Comparison of ENCODE assay signal across 17 cellular contexts in the genomic region with DNA sequence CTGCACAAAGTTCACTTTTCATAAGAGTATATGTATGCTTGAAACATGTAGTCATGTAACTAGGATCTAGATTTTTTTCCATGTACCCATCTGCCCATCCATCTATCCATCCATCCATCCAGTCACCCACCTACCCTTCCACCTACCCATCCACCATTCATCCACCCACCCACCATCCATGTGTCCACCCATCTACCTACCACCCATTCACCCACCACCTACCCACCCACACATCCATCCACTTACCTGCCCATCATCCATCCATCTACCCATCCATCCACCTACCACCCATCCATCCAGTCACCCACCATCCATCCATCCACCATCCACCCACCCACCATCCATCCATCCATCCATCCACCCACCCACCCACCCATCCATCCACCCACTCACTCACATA.
DNase-seq lines count a peak whose midpoint lies in the region; ATAC-seq and TF ChIP-seq lines count a peak whose summit lies in the region.
"Had no signal": no experiment of that assay in that cellular context is flagged by ENCODE, and none has a peak within 500 bp of the region (broad histone marks: within the 10 kb centered on the region; RNA-seq: fewer than 3 reads in every experiment).

No MANE protein-coding gene starts in this region.

- in situ Hi-C loops in IMR-90 (cut with MboI; ENCODE audit: low sequenced_read_pairs): no loop called here

- no peak for TF ChIP-seq RAD21 in IMR-90 (IDR thresholded peaks at IDR 0.05; ENCODE audit: low read length)

- H3K27me3 ChIP-seq in IMR-90 (ENCODE audit: control insufficient read depth, insufficient read depth, low read length) (peaks cover 5% of the 10 kb centered on the region), RWPE2 (ENCODE audit: insufficient read depth, poor library complexity, severe bottlenecking) (no peaks in the 10 kb centered on the region)
- H3K27me3 ChIP-seq: BLaER1 treated with 17β-estradiol and CSF1 and Interleukin-3, amounts not matched to agents 10 nM and 100 nM had no signal

- no peaks in the 10 kb centered on the region for H4K20me1 ChIP-seq in IMR-90 (ENCODE audit: insufficient read depth, low read length)
- H4K20me1 ChIP-seq: BLaER1 treated with 17β-estradiol and CSF1 and Interleukin-3, amounts not matched to agents 10 nM and 100 nM had no signal

- intact Hi-C loops in IMR-90 (cut with micrococcal nuclease) (no loop called here), posterior vena cava (cut with DNase I) (no loop called here)

- H3K9me1 ChIP-seq in IMR-90 (ENCODE audit: insufficient read depth, low read length): no peaks in the 10 kb centered on the region

- ATAC-seq in IMR-90 (ENCODE audit: low read depth) (no peak), RWPE2 (ENCODE audit: low read depth) (no peak), HG03159 (IDR thresholded peaks at IDR 0.05; ENCODE audit: unreplicated experiment) (no peak)
- ATAC-seq: CD8-positive, alpha-beta T cell had no signal

- H3K4me3 ChIP-seq in IMR-90 (ENCODE audit: insufficient read depth, low read depth, low read length) (no peak overlapping the region), RWPE2 (ENCODE audit: severe bottlenecking) (no peak overlapping the region)
- H3K4me3 ChIP-seq: BLaER1 treated with 17β-estradiol and CSF1 and Interleukin-3, amounts not matched to agents 10 nM and 100 nM had no signal

- H3K79me1 ChIP-seq in IMR-90 (ENCODE audit: low read depth in 1 of 2, low read length in 2 of 2): no peaks in the 10 kb centered on the region

- H2AK9ac ChIP-seq in IMR-90 (replicated peaks; ENCODE audit: low read depth, low read length, poor library complexity): no peak overlapping the region

- H3K4me1 ChIP-seq in IMR-90 (ENCODE audit: control insufficient read depth, insufficient read depth, low read length) (peaks cover 3% of the 10 kb centered on the region), RWPE2 (ENCODE audit: insufficient read depth, poor library complexity, severe bottlenecking) (peaks cover 11% of the 10 kb centered on the region)
- H3K4me1 ChIP-seq: BLaER1 treated with 17β-estradiol and CSF1 and Interleukin-3, amounts not matched to agents 10 nM and 100 nM; Caco-2 had no signal

- H3K18ac ChIP-seq in IMR-90 (ENCODE audit: low read depth, low read length): no peak overlapping the region

- H3K9me3 ChIP-seq in IMR-90 (ENCODE audit: control insufficient read depth, insufficient read depth, low read length) (peaks cover 20% of the 10 kb centered on the region), RWPE2 (ENCODE audit: severe bottlenecking) (no peaks in the 10 kb centered on the region)

- dilution Hi-C loops in IMR-90 (cut with HindIII; ENCODE audit: low sequenced_read_pairs, unreplicated experiment): no loop called here

- H3K27ac ChIP-seq in IMR-90 (ENCODE audit: insufficient read depth, low read length) (no peak overlapping the region), RWPE2 (ENCODE audit: poor library complexity, severe bottlenecking) (peak overlapping the region; percentile 58)
- H3K27ac ChIP-seq: BLaER1 treated with 17β-estradiol and CSF1 and Interleukin-3, amounts not matched to agents 10 nM and 100 nM; C4-2B had no signal

- no peak overlapping the region for H4K5ac ChIP-seq in IMR-90 (ENCODE audit: low read depth, low read length)

- no peak overlapping the region for H3K56ac ChIP-seq in IMR-90 (ENCODE audit: extremely low read depth, insufficient read depth, low read length)

- no peak for TF ChIP-seq CTCF in IMR-90 (conservative IDR thresholded peaks at IDR 0.05; ENCODE audit: low read depth, low read length)
- no peak for TF ChIP-seq CTCF in RWPE2 (IDR thresholded peaks at IDR 0.05; ENCODE audit: poor library complexity, severe bottlenecking)

- no peak overlapping the region for H2AK5ac ChIP-seq in IMR-90 (ENCODE audit: low read depth, low read length)

- H3K14ac ChIP-seq in IMR-90 (replicated peaks; ENCODE audit: low read depth, low read length): no peak overlapping the region

- H2BK20ac ChIP-seq in IMR-90 (ENCODE audit: low read depth, low read length): no peak overlapping the region

- no peak overlapping the region for H3K4me2 ChIP-seq in IMR-90 (ENCODE audit: low read depth, low read length)
- H3K4me2 ChIP-seq: BLaER1 treated with 17β-estradiol and CSF1 and Interleukin-3, amounts not matched to agents 10 nM and 100 nM had no signal

- no peak overlapping the region for H4K91ac ChIP-seq in IMR-90 (ENCODE audit: insufficient read depth, low read depth, low read length)

- H4K8ac ChIP-seq in IMR-90 (ENCODE audit: low read depth in 2 of 2, low read length in 2 of 2): no peak overlapping the region

- no peaks in the 10 kb centered on the region for H3K36me3 ChIP-seq in IMR-90 (ENCODE audit: control insufficient read depth, insufficient read depth, low read length)
- no peaks in the 10 kb centered on the region for H3K36me3 ChIP-seq in RWPE2 (ENCODE audit: low read depth)

- POLR2A ChIA-PET in IMR-90 (lab: Charles Lee; ENCODE audit: unreplicated experiment): no interaction called here

- BruUV-seq in IMR-90 (replicated peaks; lab: Mats Ljungman, UMichigan): no TSS peak

- no peak overlapping the region for H2AFZ ChIP-seq in IMR-90 (replicated peaks; ENCODE audit: low read length, poor library complexity)

- no peak overlapping the region for H3K9ac ChIP-seq in IMR-90 (ENCODE audit: low read depth, low read length)
- H3K9ac ChIP-seq: BLaER1 treated with 17β-estradiol and CSF1 and Interleukin-3, amounts not matched to agents 10 nM and 100 nM had no signal

- H3K4ac ChIP-seq in IMR-90 (ENCODE audit: low read depth, low read length): no peak overlapping the region

- H2BK5ac ChIP-seq in IMR-90 (ENCODE audit: low read depth, low read length, poor library complexity, severe bottlenecking): peak overlapping the region; percentile 23

- no peak overlapping the region for H2BK120ac ChIP-seq in IMR-90 (ENCODE audit: low read depth, low read length)

- no peak overlapping the region for H2BK15ac ChIP-seq in IMR-90 (ENCODE audit: low read depth, low read length)

- CTCF ChIA-PET in IMR-90 (lab: Yijun Ruan, JAX): no interaction called here

- TF ChIP-seq POLR2A in IMR-90 (IDR thresholded peaks at IDR 0.05; ENCODE audit: low read depth, low read length): no peak

- no peak for DNase-seq in IMR-90
- no peak for DNase-seq in RWPE2 (ENCODE audit: low spot score)
- DNase-seq in posterior vena cava (ENCODE audit: low spot score): peak; percentile 2
- DNase-seq in HK-2 (ENCODE audit: unreplicated experiment): no peak
- no peak for DNase-seq in AG08396 (ENCODE audit: low spot score)
- DNase-seq: 8988T; ACHN; AML-193; Caco-2; Calu3; CD4-positive, alpha-beta T cell; CD8-positive, alpha-beta T cell; DMS79 treated with DMSO at 0.1 percent for 48 hours; GF-D8 had no signal

- no peak overlapping the region for H3K23ac ChIP-seq in IMR-90 (ENCODE audit: low read depth, low read length)

TF ChIP-seq in IMR-90, 13 proteins besides CTCF, POLR2A, EP300 and RAD21:
- TF ChIP-seq, protein P1, sequence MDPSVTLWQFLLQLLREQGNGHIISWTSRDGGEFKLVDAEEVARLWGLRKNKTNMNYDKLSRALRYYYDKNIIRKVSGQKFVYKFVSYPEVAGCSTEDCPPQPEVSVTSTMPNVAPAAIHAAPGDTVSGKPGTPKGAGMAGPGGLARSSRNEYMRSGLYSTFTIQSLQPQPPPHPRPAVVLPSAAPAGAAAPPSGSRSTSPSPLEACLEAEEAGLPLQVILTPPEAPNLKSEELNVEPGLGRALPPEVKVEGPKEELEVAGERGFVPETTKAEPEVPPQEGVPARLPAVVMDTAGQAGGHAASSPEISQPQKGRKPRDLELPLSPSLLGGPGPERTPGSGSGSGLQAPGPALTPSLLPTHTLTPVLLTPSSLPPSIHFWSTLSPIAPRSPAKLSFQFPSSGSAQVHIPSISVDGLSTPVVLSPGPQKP (IDR thresholded peaks at IDR 0.05; ENCODE audit: borderline replicate concordance, low read depth, low read length): no peak
- no peak for TF ChIP-seq FOS (IDR thresholded peaks at IDR 0.05; ENCODE audit: low read depth, low read length)
- TF ChIP-seq CEBPB (IDR thresholded peaks at IDR 0.05; ENCODE audit: low read depth, low read length): no peak
- TF ChIP-seq MAFK (IDR thresholded peaks at IDR 0.05; ENCODE audit: low read depth, low read length): no peak
